7 cellular contexts compared by ENCODE assay signal in genomic region chr17:8629371-8630226, GRCh38. TPM values are rescaled to one million over a fixed set of nuclear protein-coding genes. Genes with fewer than 3 reads are reported as not detected.
DNase-seq lines count a peak whose midpoint lies in the region; ATAC-seq, FAIRE-seq and TF ChIP-seq lines count a peak whose summit lies in the region.

No MANE protein-coding gene starts in this region.

- ATAC-seq in GM12878 (no peak), GM21367 (IDR thresholded peaks at IDR 0.05; ENCODE audit: unreplicated experiment) (no peak), GM19463 (IDR thresholded peaks at IDR 0.05; ENCODE audit: unreplicated experiment) (no peak)

- peaks cover 57% of the 10 kb centered on the region for H3K79me2 ChIP-seq in GM23248 (ENCODE audit: insufficient read depth)
- H3K79me2 ChIP-seq in GM12878 (ENCODE audit: control insufficient read depth, insufficient read depth, low read length), result no peaks in the 10 kb centered on the region

- no peaks in the 10 kb centered on the region for H3K9me3 ChIP-seq in GM23248 (ENCODE audit: low read depth)
- no peaks in the 10 kb centered on the region for H3K9me3 ChIP-seq in GM12878 (replicated peaks; ENCODE audit: control insufficient read depth, insufficient read depth, low read length)
- H3K9me3 ChIP-seq in iPS-18a (ENCODE audit: control insufficient read depth, low read depth, low read length), result no peaks in the 10 kb centered on the region
- no peaks in the 10 kb centered on the region for H3K9me3 ChIP-seq in sigmoid colon

- no TSS peak for BruUV-seq in GM12878 (replicated peaks; lab: Mats Ljungman, UMichigan)

- H3K27ac ChIP-seq in GM23248, result peak overlapping the region; percentile 73
- no peak overlapping the region for H3K27ac ChIP-seq in GM12878 (ENCODE audit: control insufficient read depth, insufficient read depth)
- peak overlapping the region; percentile 67 for H3K27ac ChIP-seq in iPS-18a (ENCODE audit: low read length)
- H3K27ac ChIP-seq in sigmoid colon, result peak overlapping the region; percentile 70 to 86 (median 82)

- WGBS in GM23248 (ENCODE audit: low coverage in 1 of 2, low lambda C conversion rate in 2 of 2, missing lambda C conversion rate in 2 of 2), 2 experiments, result 1 to 2% methylated on average over 29 to 60 of the region's 76 CpGs
- WGBS in GM12878 (ENCODE audit: insufficient coverage, insufficient replicate concordance, low lambda C conversion rate, missing lambda C conversion rate), result 12% methylated on average over 45 of the region's 76 CpGs
- 1% methylated on average over 76 of the region's 76 CpGs for WGBS in sigmoid colon, 2 donors

- no peaks in the 10 kb centered on the region for H4K20me1 ChIP-seq in GM23248 (ENCODE audit: insufficient read depth)
- H4K20me1 ChIP-seq in GM12878 (ENCODE audit: control insufficient read depth, insufficient read depth), result no peaks in the 10 kb centered on the region

- H3K9me2 ChIP-seq in GM23248 (ENCODE audit: insufficient read depth), result no peaks in the 10 kb centered on the region

- H3K9ac ChIP-seq in GM23248 (peak overlapping the region; percentile 93), GM12878 (ENCODE audit: control insufficient read depth, insufficient read depth, low read length) (no peak overlapping the region), iPS-18a (ENCODE audit: low read length) (peak overlapping the region; percentile 93)

- intact Hi-C loops in GM12878 (cut with micrococcal nuclease; ENCODE audit: unreplicated experiment) (no loop called here), sigmoid colon (cut with DNase I) (loop anchor here (2.0 to 10.0 kb wide), 3 partner anchors 17 to 193 kb away; partner anchors contain the start of gene CCDC42)

- in situ Hi-C loops in GM23248 (cut with MboI), result no loop called here
- in situ Hi-C loops in GM12878 (cut with MboI), result no loop called here

- peaks cover 9% of the 10 kb centered on the region; the same call in 1 of the 2 replicates for H3K4me1 ChIP-seq in GM23248 (ENCODE audit: insufficient read depth)
- H3K4me1 ChIP-seq in GM12878 (ENCODE audit: control insufficient read depth, insufficient read depth, low read length), result no peaks in the 10 kb centered on the region
- H3K4me1 ChIP-seq in iPS-18a (ENCODE audit: control insufficient read depth, low read depth, low read length), result peaks cover 22% of the 10 kb centered on the region
- H3K4me1 ChIP-seq in sigmoid colon, result peaks cover 0 to 28% (median 19%) of the 10 kb centered on the region in 4 donors

- POLR2A ChIA-PET in GM12878 (lab: Charles Lee), result no interaction called here

- RAD21 ChIA-PET in GM12878 (lab: Charles Lee; ENCODE audit: unreplicated experiment), result no interaction called here

- CTCF ChIA-PET in GM12878 (lab: Yijun Ruan, JAX), result no interaction called here

- no peak for TF ChIP-seq RAD21 in GM12878 (IDR thresholded peaks at IDR 0.05; ENCODE audit: insufficient read depth, low read depth, low read length)

- H2AFZ ChIP-seq in GM23248 (peak overlapping the region; percentile 85), GM12878 (ENCODE audit: control insufficient read depth, low read depth, low read length) (no peak overlapping the region)

- H3K36me3 ChIP-seq in GM23248 (ENCODE audit: low read depth), result no peaks in the 10 kb centered on the region
- no peaks in the 10 kb centered on the region for H3K36me3 ChIP-seq in GM12878 (ENCODE audit: control insufficient read depth in 2 of 2, insufficient read depth in 2 of 2, low read length in 1 of 2)
- peaks cover 3% of the 10 kb centered on the region for H3K36me3 ChIP-seq in iPS-18a (ENCODE audit: control insufficient read depth, low read depth, low read length)
- H3K36me3 ChIP-seq in sigmoid colon, result no peaks in the 10 kb centered on the region

- no peak for TF ChIP-seq EP300 in GM12878 (IDR thresholded peaks at IDR 0.05; ENCODE audit: borderline replicate concordance in 1 of 2, control insufficient read depth in 1 of 2, low read depth in 2 of 2, low read length in 2 of 2)
- no peak for TF ChIP-seq EP300 in sigmoid colon (IDR thresholded peaks at IDR 0.05)

- SMC1A ChIA-PET in GM12878 (lab: Charles Lee; ENCODE audit: uncharacterized antibody, unreplicated experiment), result no interaction called here

- no peak for FAIRE-seq in GM12878 (lab: Jason Lieb, UNC)

- peak overlapping the region; percentile 96 for H3K4me3 ChIP-seq in GM23248
- H3K4me3 ChIP-seq in GM12878, result peak overlapping the region; percentile 81
- H3K4me3 ChIP-seq in iPS-18a (ENCODE audit: low read length), result peak overlapping the region; percentile 77
- H3K4me3 ChIP-seq in sigmoid colon, result peak overlapping the region; percentile 79 to 94 (median 88)

- no peak for TF ChIP-seq POLR2A in GM12878 (IDR thresholded peaks at IDR 0.05; ENCODE audit: low read depth, low read length)
- no peak for TF ChIP-seq POLR2A in sigmoid colon (IDR thresholded peaks at IDR 0.05)

- DNase-seq in GM23248, result peak; percentile 72
- no peak for DNase-seq in GM12878 (ENCODE audit: low read depth, low spot score)
- peak; percentile 80 for DNase-seq in sigmoid colon

- no peak for TF ChIP-seq CTCF in GM12878 (IDR thresholded peaks at IDR 0.05 in 2 of 3, conservative IDR thresholded peaks at IDR 0.05 in 1 of 3; ENCODE audit: control insufficient read depth in 2 of 3, extremely low read depth in 1 of 3, insufficient read depth in 1 of 3, low read depth in 3 of 3, low read length in 3 of 3)
- no peak for TF ChIP-seq CTCF in sigmoid colon (IDR thresholded peaks at IDR 0.05)

- H3F3A ChIP-seq in GM23248 (ENCODE audit: insufficient read depth), result no peaks in the 10 kb centered on the region; the same call in none of the 2 replicates

- no peaks in the 10 kb centered on the region for H3K27me3 ChIP-seq in GM23248 (replicated peaks; ENCODE audit: insufficient read depth)
- H3K27me3 ChIP-seq in GM12878 (replicated peaks in 1 of 2; ENCODE audit: control insufficient read depth in 2 of 2, insufficient read depth in 2 of 2, low read length in 1 of 2), result peaks cover 0 to 6% of the 10 kb centered on the region in 2 experiments; a peak in 2 of 4 replicates
- H3K27me3 ChIP-seq in iPS-18a (ENCODE audit: control insufficient read depth, insufficient read depth, low read length), result no peaks in the 10 kb centered on the region
- no peaks in the 10 kb centered on the region for H3K27me3 ChIP-seq in sigmoid colon

- H3K4me2 ChIP-seq in GM23248 (ENCODE audit: unreplicated experiment) (peak overlapping the region; percentile 97), GM12878 (ENCODE audit: control insufficient read depth, insufficient read depth) (peak overlapping the region; percentile 85)

TF ChIP-seq in PFSK-1, 5 proteins besides CTCF, POLR2A, EP300 and RAD21 (continues in another document):
- peak; percentile 36 for TF ChIP-seq FOXP2 (optimal IDR thresholded peaks at IDR 0.05; ENCODE audit: borderline replicate concordance, extremely low read depth, extremely low read length, insufficient read depth)

TF ChIP-seq in GM12878, 131 proteins besides CTCF, POLR2A, EP300 and RAD21:
- TF ChIP-seq CBX3 (IDR thresholded peaks at IDR 0.05; ENCODE audit: borderline replicate concordance, low read depth) (no peak), SUZ12 (IDR thresholded peaks at IDR 0.05; ENCODE audit: unreplicated experiment) (peak; percentile 71)

RNA-seq across cellular contexts. Expression of gene MYH10, which starts 0.9 kb away (rescaled TPM):
- 39.2 and 46.8 TPM in 2 replicates for total RNA-seq in GM23248 (2014; rRNA removed; shearing (Covaris generic))
- polyA plus RNA-seq in GM23248 (2016; fragmentation: Nextera tagmentation; extraction: Ambion mirVana) (69.5 and 76.8 TPM in 2 replicates), GM12878 (2011; rRNA removed) (4.1 and 4.7 TPM in 2 replicates), GM12878 (2014; fragmentation: Illumina TruSeq; extraction: Trizol) (0.78 and 1.3 TPM in 2 replicates), GM12878 (2014; fragmentation: Nextera tagmentation; extraction: Ambion mirVana) (under 1 TPM; 0.33 to 0.55 TPM), GM12878 (2014; rRNA removed) (0.73 and 1.6 TPM in 2 replicates), GM12878 (2016; fragmentation: Nextera tagmentation; extraction: Ambion mirVana) (1 to 10 TPM; 2.7 to 7.1 TPM), sigmoid colon (1 to 10 TPM in 2 of 3 donors, under 1 TPM in 1; 0.92 to 8.4 (median 7.1) TPM)
- 65.7 TPM for polyA plus RNA-seq in PFSK-1 (2012; ENCODE audit: insufficient read length, low read depth)
- total RNA-seq in GM12878 (2013; cell fraction: nucleolus; rRNA removed), result 7.7 and 9.9 TPM in 2 replicates
- total RNA-seq in GM12878 (2014; rRNA removed) (0.73 and 1.3 TPM in 2 replicates), GM12878 (2014; rRNA removed; fragmentation: Illumina TruSeq; extraction: Trizol) (0.51 and 0.63 TPM in 2 replicates), GM12878 (2021) (1.3 and 2.6 TPM in 2 replicates), sigmoid colon (10 to 100 TPM; 22.8 to 34.6 (median 29.0) TPM)
- 6.7 TPM for polyA plus RNA-seq in GM12878 (2011; ENCODE audit: low read depth)
- polyA plus RNA-seq in GM12878 (2011; cell fraction: cytosol; rRNA removed), result 4.0 and 4.8 TPM in 2 replicates
- 5.7 and 6.5 TPM in 2 replicates for polyA plus RNA-seq in GM12878 (2011; cell fraction: nucleus; rRNA removed)
- polyA plus RNA-seq in GM12878 (2012), result 8.2 and 8.4 TPM in 2 replicates
- 7.4 and 10.4 TPM in 2 replicates for polyA minus RNA-seq in GM12878 (2011; rRNA and poly(A)+ RNA removed)
- polyA minus RNA-seq in GM12878 (2011; cell fraction: cytosol; rRNA and poly(A)+ RNA removed), result 4.7 and 4.8 TPM in 2 replicates
- 4.2 and 10.5 TPM in 2 replicates for polyA minus RNA-seq in GM12878 (2011; cell fraction: nucleus; rRNA and poly(A)+ RNA removed)
